ENCODE assay signal across 9 cellular contexts in genomic region chr5:36777105-36777757, GRCh38.
DNase-seq lines count a peak whose midpoint lies in the region; ATAC-seq and TF ChIP-seq lines count a peak whose summit lies in the region.
"Had no signal": no experiment of that assay in that cellular context is flagged by ENCODE, and none has a peak within 500 bp of the region (broad histone marks: within the 10 kb centered on the region; RNA-seq: fewer than 3 reads in every experiment).

No MANE protein-coding gene starts in this region.

- H3K9ac ChIP-seq in PC-3 (ENCODE audit: low read length) (no peak overlapping the region), Karpas-422 (ENCODE audit: low read length) (no peak overlapping the region)

- peak; percentile 31; the same call in 1 of the 2 replicates for ATAC-seq in PC-3
- ATAC-seq in foreskin keratinocyte = peak; percentile 46
- ATAC-seq in HG02678 (IDR thresholded peaks at IDR 0.05; ENCODE audit: unreplicated experiment) = no peak
- ATAC-seq in HG02981 (IDR thresholded peaks at IDR 0.05; ENCODE audit: unreplicated experiment) = no peak

- POLR2A ChIA-PET in PC-3 (lab: Charles Lee; ENCODE audit: unreplicated experiment) = interaction anchor here (0.7 kb wide), 1 partner anchor 10 kb away, joined by 3 read pairs; no protein-coding TSS in a partner anchor

- peak; percentile 48 for TF ChIP-seq CTCF in PC-3 (conservative IDR thresholded peaks at IDR 0.05; ENCODE audit: low read depth, low read length)
- TF ChIP-seq CTCF in foreskin keratinocyte (conservative IDR thresholded peaks at IDR 0.05) = peak; percentile 40
- peak; percentile 65 for TF ChIP-seq CTCF in retinal pigment epithelial cell (conservative IDR thresholded peaks at IDR 0.05; ENCODE audit: low read depth, low read length)

- no peak overlapping the region for H3K27ac ChIP-seq in PC-3 (ENCODE audit: low read length)
- H3K27ac ChIP-seq in foreskin keratinocyte = no peak overlapping the region
- H3K27ac ChIP-seq in Karpas-422 (ENCODE audit: low read length) = no peak overlapping the region

- H3F3A ChIP-seq in PC-3 (ENCODE audit: low read length, unreplicated experiment) = no peaks in the 10 kb centered on the region

- intact Hi-C loops in PC-3 (cut with micrococcal nuclease) = loop anchor here (1.0 kb wide), 1 partner anchor 93 kb away; no protein-coding TSS in a partner anchor

- no TSS peak for BruUV-seq in PC-3 (replicated peaks; lab: Mats Ljungman, UMichigan)

- H3K4me1 ChIP-seq in PC-3 (ENCODE audit: insufficient read depth, low read length) = no peaks in the 10 kb centered on the region
- H3K4me1 ChIP-seq in foreskin keratinocyte = no peaks in the 10 kb centered on the region
- H3K4me1 ChIP-seq in Karpas-422 (ENCODE audit: low read length) = peaks cover 6% of the 10 kb centered on the region

- peaks cover 7% of the 10 kb centered on the region; the same call in 1 of the 2 replicates for H3K9me3 ChIP-seq in PC-3 (ENCODE audit: low read length)
- no peaks in the 10 kb centered on the region for H3K9me3 ChIP-seq in Karpas-422 (ENCODE audit: low read length)

- DNase-seq in H4 (ENCODE audit: low spot score) (peak; percentile 51), PC-3 (peak; percentile 49), foreskin keratinocyte (no peak), retinal pigment epithelial cell (ENCODE audit: low read depth) (peak; percentile 30), Karpas-422 (no peak), T-helper 2 cell (no peak)
- DNase-seq: naive B cell had no signal

- H3K4me2 ChIP-seq in PC-3 (ENCODE audit: low read length) = no peak overlapping the region
- no peak overlapping the region for H3K4me2 ChIP-seq in Karpas-422 (ENCODE audit: low read depth, low read length, poor library complexity, severe bottlenecking)

- H2AFZ ChIP-seq in PC-3 (ENCODE audit: low read length) (peak overlapping the region; percentile 17; the same call in 1 of the 2 replicates), Karpas-422 (ENCODE audit: low read length) (no peak overlapping the region)

- no peaks in the 10 kb centered on the region for H3K9me2 ChIP-seq in PC-3 (replicated peaks; ENCODE audit: low read length)
- H3K9me2 ChIP-seq in Karpas-422 (replicated peaks; ENCODE audit: insufficient read depth, low read length) = no peaks in the 10 kb centered on the region

- no peaks in the 10 kb centered on the region for H4K20me1 ChIP-seq in PC-3 (ENCODE audit: low read length)
- no peaks in the 10 kb centered on the region for H4K20me1 ChIP-seq in Karpas-422 (ENCODE audit: insufficient read depth, low read depth, low read length)

- H3K27me3 ChIP-seq in PC-3 (ENCODE audit: low read length) (no peaks in the 10 kb centered on the region), foreskin keratinocyte (peaks cover 10% of the 10 kb centered on the region), Karpas-422 (ENCODE audit: low read length) (no peaks in the 10 kb centered on the region)

- H3K79me2 ChIP-seq in PC-3 (ENCODE audit: low read length) (no peaks in the 10 kb centered on the region), Karpas-422 (ENCODE audit: low read length) (no peaks in the 10 kb centered on the region)

- no peaks in the 10 kb centered on the region for H3K36me3 ChIP-seq in PC-3 (ENCODE audit: low read depth, low read length)
- H3K36me3 ChIP-seq in Karpas-422 (ENCODE audit: insufficient read depth, low read length) = no peaks in the 10 kb centered on the region

- no peak overlapping the region for H3K4me3 ChIP-seq in PC-3 (ENCODE audit: low read length)
- H3K4me3 ChIP-seq in retinal pigment epithelial cell (ENCODE audit: low read length) = no peak overlapping the region
- H3K4me3 ChIP-seq in Karpas-422 (ENCODE audit: low read length) = no peak overlapping the region

- CTCF ChIA-PET in PC-3 (lab: Charles Lee) = interaction anchor here (0.6 kb wide), 2 partner anchors 93 to 168 kb away, joined by 3 read pairs; no protein-coding TSS in a partner anchor

Comparison
In these comparisons a context has a peak if more than half of its experiments do, and no peak if none do; other contexts are left out.
1. DNase-seq: peak in H4 (single experiment), PC-3 (single experiment) and retinal pigment epithelial cell (single experiment); none in foreskin keratinocyte (0 of 2), Karpas-422 (single experiment) and T-helper 2 cell (0 of 5).
2. ATAC-seq: peak in PC-3 (single experiment) and foreskin keratinocyte (single experiment); none in HG02678 (single experiment) and HG02981 (single experiment).
3. Peak in every context shown above with its lines, with median percentiles within 50 percentile points of each other: CTCF ChIP-seq.